ENCODE assay signal across 8 cellular contexts in genomic region chr2:73925853-73926492, GRCh38. TPM values are rescaled to one million over a fixed set of nuclear protein-coding genes. Genes with fewer than 3 reads are reported as not detected.
DNase-seq lines count a peak whose midpoint lies in the region; ATAC-seq and TF ChIP-seq lines count a peak whose summit lies in the region.

No MANE protein-coding gene starts in this region.

- ATAC-seq in GM18505 (IDR thresholded peaks at IDR 0.05; ENCODE audit: unreplicated experiment) (no peak), GM18873 (IDR thresholded peaks at IDR 0.05; ENCODE audit: low FRiP score, unreplicated experiment) (no peak)

- H3K4me3 ChIP-seq in BLaER1 (peak overlapping the region; percentile 74), KMS-11 (IDR thresholded peaks at IDR 0.05; ENCODE audit: insufficient read depth, low read depth, low read length) (no peak overlapping the region), breast epithelium (peak overlapping the region; percentile 58 to 89 (median 75)), muscle layer of duodenum (ENCODE audit: low read depth in 1 of 2, low read length in 2 of 2) (peak overlapping the region; percentile 84)

- H3K9ac ChIP-seq in BLaER1 (no peak overlapping the region), KMS-11 (peak overlapping the region; percentile 91; the same call in 1 of the 2 replicates)

- H3K27me3 ChIP-seq in BLaER1 (no peaks in the 10 kb centered on the region), KMS-11 (ENCODE audit: insufficient read depth, low read depth) (no peaks in the 10 kb centered on the region), breast epithelium (no peaks in the 10 kb centered on the region), muscle layer of duodenum (ENCODE audit: low read depth, low read length) (no peaks in the 10 kb centered on the region)

- H3K4me1 ChIP-seq in BLaER1 (peaks cover 41% of the 10 kb centered on the region), KMS-11 (ENCODE audit: low read depth, poor library complexity, severe bottlenecking) (peaks cover 26% of the 10 kb centered on the region), breast epithelium (no peaks in the 10 kb centered on the region), muscle layer of duodenum (ENCODE audit: control insufficient read depth in 1 of 2, insufficient read depth in 2 of 2, low read length in 2 of 2) (peaks cover 7 to 28% of the 10 kb centered on the region in 2 donors)

- DNase-seq in breast epithelium (ENCODE audit: low spot score in 2 of 2) (no peak), C1 segment of cervical spinal cord (lab: John Stamatoyannopoulos, UW) (no peak)
- DNase-seq in activated effector memory CD4-positive, alpha-beta T cell treated with anti-CD3 and anti-CD28 coated beads, Interleukin-2, amount 50 U/mL, for 16 hours = no peak

- intact Hi-C loops in breast epithelium (cut with DNase I; ENCODE audit: low total_unique reads) = loop anchor here (10.0 kb wide), 1 partner anchor 59 kb away; the partner anchor contains the start of gene TET3

- TF ChIP-seq POLR2A in breast epithelium (IDR thresholded peaks at IDR 0.05) (no peak), GM18505 (IDR thresholded peaks at IDR 0.05; ENCODE audit: borderline replicate concordance, extremely low read depth, insufficient read depth, insufficient read length) (no peak)

- H4K20me1 ChIP-seq in BLaER1 = peaks cover 22% of the 10 kb centered on the region
- no peaks in the 10 kb centered on the region for H4K20me1 ChIP-seq in KMS-11 (ENCODE audit: insufficient read depth)

- peak overlapping the region; percentile 94 for H3K27ac ChIP-seq in BLaER1
- peak overlapping the region; percentile 11; the same call in 1 of the 2 replicates for H3K27ac ChIP-seq in KMS-11
- peak overlapping the region in 1 of 2 donors; percentile 97 for H3K27ac ChIP-seq in breast epithelium
- peak overlapping the region; percentile 85 for H3K27ac ChIP-seq in muscle layer of duodenum (ENCODE audit: low read length)

- no peak for TF ChIP-seq CTCF in KMS-11 (conservative IDR thresholded peaks at IDR 0.05; ENCODE audit: low read depth, low read length)
- no peak for TF ChIP-seq CTCF in breast epithelium (IDR thresholded peaks at IDR 0.05)

- H3K9me3 ChIP-seq in BLaER1 = no peaks in the 10 kb centered on the region
- no peaks in the 10 kb centered on the region for H3K9me3 ChIP-seq in breast epithelium
- no peaks in the 10 kb centered on the region for H3K9me3 ChIP-seq in muscle layer of duodenum (ENCODE audit: control insufficient read depth in 1 of 2, low read length in 2 of 2)

- peaks cover 40% of the 10 kb centered on the region for H3K79me2 ChIP-seq in KMS-11 (ENCODE audit: insufficient read depth, low read depth)

- H3K4me2 ChIP-seq in BLaER1 (peak overlapping the region; percentile 66), KMS-11 (peak overlapping the region; percentile 67)

- peak overlapping the region; percentile 71 for H2AFZ ChIP-seq in KMS-11 (ENCODE audit: low read depth)

- H3K36me3 ChIP-seq in BLaER1 (peaks cover 12% of the 10 kb centered on the region), KMS-11 (ENCODE audit: insufficient read depth) (no peaks in the 10 kb centered on the region), breast epithelium (no peaks in the 10 kb centered on the region), muscle layer of duodenum (ENCODE audit: control insufficient read depth in 1 of 2, insufficient read depth in 2 of 2, low read length in 2 of 2) (no peaks in the 10 kb centered on the region)

RNA-seq across cellular contexts. Expression of gene DGUOK, which starts 0.7 kb away (rescaled TPM):
- total RNA-seq in breast epithelium = 10 to 100 TPM; 35.4 to 45.7 (median 42.3) TPM

RNA-seq across cellular contexts. Expression of gene ACTG2, which starts 33.2 kb away (rescaled TPM):
- 100 to 1,000 TPM in 1 of 3 donors, 10 to 100 TPM in 1, 1 to 10 TPM in 1; 3.8 to 108 (median 54.6) TPM for total RNA-seq in breast epithelium

RNA-seq across cellular contexts. Expression of gene TET3, which starts 58.7 kb away (rescaled TPM):
- 10 to 100 TPM in 1 of 3 donors, 1 to 10 TPM in 2; 7.9 to 13.2 (median 9.8) TPM for total RNA-seq in breast epithelium
